ENCODE assay signal across 7 cellular contexts in genomic region chr14:22837750-22838538, GRCh38. TPM values are rescaled to one million over a fixed set of nuclear protein-coding genes. Genes with fewer than 3 reads are reported as not detected.
DNase-seq lines count a peak whose midpoint lies in the region; ATAC-seq and TF ChIP-seq lines count a peak whose summit lies in the region.

No MANE protein-coding gene starts in this region.

- H3K9me3 ChIP-seq in lung (ENCODE audit: control insufficient read depth in 2 of 2, insufficient read depth in 1 of 2, low read length in 1 of 2) (peaks cover 0 to 4% of the 10 kb centered on the region in 2 donors), upper lobe of left lung (no peaks in the 10 kb centered on the region)

- no peak for TF ChIP-seq EP300 in upper lobe of left lung (IDR thresholded peaks at IDR 0.05)

- 28 to 33% methylated on average over 25 of the region's 25 CpGs for WGBS in lung, 2 donors
- WGBS in upper lobe of left lung, 2 donors = 11 to 31% methylated on average over 14 to 25 of the region's 25 CpGs

- peak in 1 of 4 donors; percentile 20 for TF ChIP-seq POLR2A in upper lobe of left lung (IDR thresholded peaks at IDR 0.05)

- TF ChIP-seq CTCF in coronary artery (IDR thresholded peaks at IDR 0.05) (no peak), lung (IDR thresholded peaks at IDR 0.05; ENCODE audit: control extremely low read depth, extremely low read depth) (no peak), upper lobe of left lung (IDR thresholded peaks at IDR 0.05) (no peak)

- H3K36me3 ChIP-seq in lung (ENCODE audit: control insufficient read depth in 2 of 2, insufficient read depth in 2 of 2, low read length in 2 of 2) (peaks cover 4 to 28% of the 10 kb centered on the region in 2 donors), upper lobe of left lung (peaks cover 7 to 38% (median 29%) of the 10 kb centered on the region in 4 donors)

- peak overlapping the region; percentile 90 for H3K4me3 ChIP-seq in coronary artery
- H3K4me3 ChIP-seq in lung = peak overlapping the region; percentile 74
- peak overlapping the region; percentile 71 to 90 (median 76) for H3K4me3 ChIP-seq in upper lobe of left lung

- H3K27me3 ChIP-seq in lung (ENCODE audit: control insufficient read depth, insufficient read depth) (no peaks in the 10 kb centered on the region), upper lobe of left lung (no peaks in the 10 kb centered on the region)

- DNase-seq in MV-4-11 (lab: John Stamatoyannopoulos, UW) (peak; percentile 36), coronary artery (ENCODE audit: low spot score) (peak; percentile 87), lung (ENCODE audit: low spot score) (no peak), upper lobe of left lung (no peak), SIG-M5 (lab: John Stamatoyannopoulos, UW) (no peak)
- DNase-seq in activated CD4-positive, alpha-beta T cell treated with anti-CD3 and anti-CD28 coated beads, Interleukin-2, amount 50 U/mL, for 1 hour = no peak

- peaks cover 0 to 24% of the 10 kb centered on the region in 2 donors for H3K4me1 ChIP-seq in lung (ENCODE audit: control insufficient read depth in 2 of 2, insufficient read depth in 2 of 2, low read length in 2 of 2)
- H3K4me1 ChIP-seq in upper lobe of left lung = peaks cover 19 to 26% (median 23%) of the 10 kb centered on the region in 4 donors

- peak; percentile 16 for ATAC-seq in lung (ENCODE audit: insufficient read depth, low FRiP score)
- peak; percentile 17 to 51 for ATAC-seq in upper lobe of left lung (ENCODE audit: low FRiP score in 2 of 2)
- ATAC-seq in HG02852 (IDR thresholded peaks at IDR 0.05; ENCODE audit: unreplicated experiment) = no peak

- H3K27ac ChIP-seq in coronary artery (peak overlapping the region; percentile 93 to 99), lung (ENCODE audit: low read depth in 1 of 2, low read length in 1 of 2) (peak overlapping the region; percentile 76 to 89), upper lobe of left lung (peak overlapping the region; percentile 89 to 97 (median 96))

RNA-seq across cellular contexts. Expression of gene MMP14, which starts 1.6 kb away (rescaled TPM):
- total RNA-seq in lung = 100 to 1,000 TPM; 121 to 162 TPM
- polyA plus RNA-seq in lung = 100 to 1,000 TPM; 125 to 144 TPM
- total RNA-seq in upper lobe of left lung = 100 to 1,000 TPM in 3 of 6 donors, 10 to 100 TPM in 3; 53.4 to 157 (median 104) TPM

RNA-seq across cellular contexts. Expression of gene MRPL52, which starts 8.3 kb away (rescaled TPM):
- total RNA-seq in lung (100 to 1,000 TPM in 1 of 2 donors, 10 to 100 TPM in 1; 27.5 to 102 TPM), upper lobe of left lung (10 to 100 TPM in 5 of 6 donors, 1 to 10 TPM in 1; 9.4 to 88.2 (median 34.1) TPM)
- 100 to 1,000 TPM; 105 to 239 TPM for polyA plus RNA-seq in lung

RNA-seq across cellular contexts. Expression of gene SLC7A7, which starts 22.7 kb away (rescaled TPM):
- total RNA-seq in lung (10 to 100 TPM; 28.0 to 65.2 TPM), upper lobe of left lung (100 to 1,000 TPM in 2 of 6 donors, 10 to 100 TPM in 4; 55.0 to 120 (median 99.1) TPM)
- 100 to 1,000 TPM in 1 of 2 donors, 10 to 100 TPM in 1; 31.2 to 113 TPM for polyA plus RNA-seq in lung

RNA-seq across cellular contexts. Expression of gene LRP10, which starts 33.6 kb away (rescaled TPM):
- total RNA-seq in lung = 100 to 1,000 TPM in 1 of 2 donors, 10 to 100 TPM in 1; 55.2 to 148 TPM
- polyA plus RNA-seq in lung = 100 to 1,000 TPM in 1 of 2 donors, 10 to 100 TPM in 1; 25.7 to 133 TPM
- 100 to 1,000 TPM in 5 of 6 donors, 10 to 100 TPM in 1; 90.2 to 169 (median 149) TPM for total RNA-seq in upper lobe of left lung

RNA-seq across cellular contexts. Expression of gene REM2, which starts 45.1 kb away (rescaled TPM):
- under 1 TPM in 1 of 2 donors, not detected in 1; 0.92 TPM for total RNA-seq in lung
- polyA plus RNA-seq in lung = under 1 TPM; 0.88 to 0.98 TPM
- 1 to 10 TPM; 1.0 to 6.3 (median 1.2) TPM for total RNA-seq in upper lobe of left lung

Comparison
In these comparisons a context has a peak if more than half of its experiments do, and no peak if none do; other contexts are left out.
1. DNase-seq: peak in MV-4-11 (single experiment) and coronary artery (single experiment); none in lung (single experiment), upper lobe of left lung (0 of 2), activated CD4-positive, alpha-beta T cell treated with anti-CD3 and anti-CD28 coated beads, Interleukin-2, amount 50 U/mL, for 1 hour (single experiment) and SIG-M5 (single experiment).
2. Peak in every context shown above with its lines, with median percentiles within 50 percentile points of each other: H3K27ac ChIP-seq and H3K4me3 ChIP-seq.